ENCODE assay signal across 14 cellular contexts in genomic region chr1:30888975-30889374, GRCh38. TPM values are rescaled to one million over a fixed set of nuclear protein-coding genes. Genes with fewer than 3 reads are reported as not detected.
A peak's percentile ranks its signal among the peaks of the same experiment; 100 is the strongest.
DNase-seq lines count a peak whose midpoint lies in the region; ATAC-seq and TF ChIP-seq lines count a peak whose summit lies in the region.
"Had no signal": no experiment of that assay in that cellular context is flagged by ENCODE, and none has a peak within 500 bp of the region (broad histone marks: within the 10 kb centered on the region; RNA-seq: fewer than 3 reads in every experiment).

No MANE protein-coding gene starts in this region.

- H3F3A ChIP-seq in neural progenitor cell (ENCODE audit: low read depth) = peaks cover 25% of the 10 kb centered on the region

- WGBS in esophagus, 2 donors = 81 to 84% methylated on average over 3 of the region's 3 CpGs
- WGBS in thyroid gland, 2 donors = 81 to 86% methylated on average over 3 of the region's 3 CpGs

- ATAC-seq in SK-N-SH treated with all-trans-retinoic acid at 6 μM for 48 hours (peak; percentile 5; the same call in 1 of the 3 replicates), HG03342 (IDR thresholded peaks at IDR 0.05; ENCODE audit: unreplicated experiment) (no peak)

- H3K9ac ChIP-seq in neural progenitor cell = no peak overlapping the region

- no peaks in the 10 kb centered on the region for H3K9me3 ChIP-seq in esophagus (ENCODE audit: control insufficient read depth in 2 of 2, insufficient read depth in 1 of 2, low read depth in 1 of 2, low read length in 1 of 2)
- no peaks in the 10 kb centered on the region for H3K9me3 ChIP-seq in neural progenitor cell (ENCODE audit: low read depth)
- no peaks in the 10 kb centered on the region for H3K9me3 ChIP-seq in thyroid gland

- H3K27me3 ChIP-seq in esophagus (ENCODE audit: control insufficient read depth in 1 of 2, insufficient read depth in 2 of 2, low read length in 2 of 2) (no peaks in the 10 kb centered on the region), neural progenitor cell (no peaks in the 10 kb centered on the region), thyroid gland (no peaks in the 10 kb centered on the region)

- H3K27ac ChIP-seq in esophagus (ENCODE audit: low read depth in 2 of 2, low read length in 1 of 2) (peak overlapping the region; percentile 38 to 86), neural progenitor cell (no peak overlapping the region), thyroid gland (peak overlapping the region in 2 of 3 donors; percentile 2 to 40)
- H3K27ac ChIP-seq: C4-2B had no signal

- H3K36me3 Mint-ChIP-seq in neural progenitor cell = no peaks in the 10 kb centered on the region
- H3K36me3 Mint-ChIP-seq: activated CD4-positive, alpha-beta memory T cell treated with anti-CD3 and anti-CD28 coated beads for 36 hours had no signal

- H3K4me2 ChIP-seq in neural progenitor cell = no peak overlapping the region

- no peak overlapping the region for H3K4me3 ChIP-seq in esophagus (ENCODE audit: low read depth in 1 of 2, low read length in 2 of 2)
- H3K4me3 ChIP-seq in neural progenitor cell = no peak overlapping the region
- H3K4me3 ChIP-seq in thyroid gland (replicated peaks in 1 of 3) = no peak overlapping the region
- H3K4me3 ChIP-seq: GM12878 had no signal

- TF ChIP-seq POLR2A in thyroid gland (IDR thresholded peaks at IDR 0.05) = no peak

- H3K4me1 Mint-ChIP-seq in neural progenitor cell = peaks cover 68% of the 10 kb centered on the region

- no peaks in the 10 kb centered on the region for H3K9me3 Mint-ChIP-seq in neural progenitor cell
- H3K9me3 Mint-ChIP-seq: activated CD4-positive, alpha-beta memory T cell treated with anti-CD3 and anti-CD28 coated beads for 36 hours; endodermal cell; neural crest cell had no signal

- intact Hi-C loops in thyroid gland (cut with DNase I) = no loop called here

- peaks cover 49% of the 10 kb centered on the region for H3K79me2 ChIP-seq in neural progenitor cell (ENCODE audit: low read depth)

- H3K4me3 Mint-ChIP-seq in neural progenitor cell = no peak overlapping the region
- H3K4me3 Mint-ChIP-seq: activated CD4-positive, alpha-beta memory T cell treated with anti-CD3 and anti-CD28 coated beads for 36 hours; endodermal cell; neural crest cell had no signal

- peak overlapping the region; percentile 57 for H3K27ac Mint-ChIP-seq in neural progenitor cell
- H3K27ac Mint-ChIP-seq: activated CD4-positive, alpha-beta memory T cell treated with anti-CD3 and anti-CD28 coated beads for 36 hours; activated T-helper 2 cell treated with anti-CD3 and anti-CD28 coated beads, Interferon-gamma antibody, Interleukin-2, Interleukin-4, amounts not matched to agents 10 μg/mL and 5 μg/mL and 100 μg/mL, durations not matched to agents 14 hours and 24 hours and 36 hours; endodermal cell had no signal

- no peak for TF ChIP-seq CTCF in neural progenitor cell (IDR thresholded peaks at IDR 0.05)
- TF ChIP-seq CTCF in thyroid gland (IDR thresholded peaks at IDR 0.05) = no peak

- H3K27me3 Mint-ChIP-seq in neural progenitor cell (ENCODE audit: insufficient read depth, low read depth) = peaks cover 8% of the 10 kb centered on the region

- no peak overlapping the region for H2AFZ ChIP-seq in neural progenitor cell (replicated peaks)

- no peak for DNase-seq in neural progenitor cell (ENCODE audit: low spot score)
- DNase-seq in thyroid gland = no peak
- DNase-seq in GM03348 (ENCODE audit: low spot score) = no peak
- DNase-seq in NCI-H2081 treated with DMSO at 0.1 percent for 48 hours (lab: John Stamatoyannopoulos, UW) = no peak
- DNase-seq in CD1c-positive myeloid dendritic cell (ENCODE audit: extremely low spot score) = no peak
- DNase-seq: activated CD4-positive, alpha-beta memory T cell treated with anti-CD3 and anti-CD28 coated beads for 36 hours; endodermal cell had no signal

- H3K36me3 ChIP-seq in esophagus (ENCODE audit: control insufficient read depth in 2 of 2, insufficient read depth in 2 of 2, low read length in 1 of 2) = no peaks in the 10 kb centered on the region
- no peaks in the 10 kb centered on the region for H3K36me3 ChIP-seq in neural progenitor cell
- H3K36me3 ChIP-seq in thyroid gland = no peaks in the 10 kb centered on the region

- H3K4me1 ChIP-seq in esophagus (ENCODE audit: control insufficient read depth in 2 of 2, insufficient read depth in 2 of 2, low read length in 1 of 2) (no peaks in the 10 kb centered on the region), neural progenitor cell (peaks cover 39% of the 10 kb centered on the region), thyroid gland (peaks cover 9 to 19% of the 10 kb centered on the region in 2 donors)

- H4K20me1 ChIP-seq in neural progenitor cell (ENCODE audit: low read depth) = peaks cover 71% of the 10 kb centered on the region

TF ChIP-seq in SK-N-SH treated with all-trans-retinoic acid at 6 μM for 48 hours, 23 proteins besides CTCF, POLR2A, EP300 and RAD21:
- TF ChIP-seq ZNF565 (CRISPR knock-in tag; conservative IDR thresholded peaks at IDR 0.05; ENCODE audit: low read depth) = no peak
- TF ChIP-seq CSDC2 (CRISPR knock-in tag; IDR thresholded peaks at IDR 0.05) = no peak
- TF ChIP-seq ESRRG (CRISPR knock-in tag; IDR thresholded peaks at IDR 0.05) = no peak
- TF ChIP-seq PATZ1 (CRISPR knock-in tag; IDR thresholded peaks at IDR 0.05; ENCODE audit: borderline replicate concordance) = no peak
- no peak for TF ChIP-seq OSR1 (CRISPR knock-in tag; IDR thresholded peaks at IDR 0.05)
- TF ChIP-seq ZFP30 (CRISPR knock-in tag; IDR thresholded peaks at IDR 0.05) = no peak

RNA-seq across cellular contexts. Expression of gene SDC3, which starts 19.6 kb away (rescaled TPM):
- polyA plus RNA-seq in esophagus = 1 to 10 TPM; 4.3 to 4.8 TPM
- 23.0 and 45.1 TPM in 2 replicates for total RNA-seq in neural progenitor cell (ENCODE audit: low replicate concordance)
- total RNA-seq in thyroid gland = 10 to 100 TPM; 13.2 to 19.5 (median 15.9) TPM
